2 cellular contexts compared by ENCODE assay signal in genomic region chr9:14314424-14314928, GRCh38.
A peak's percentile ranks its signal among the peaks of the same experiment; 100 is the strongest.
TF ChIP-seq lines count a peak whose summit lies in the region.

No MANE protein-coding gene starts in this region.

TF ChIP-seq in IMR-90, 13 proteins besides CTCF, POLR2A, EP300 and RAD21:
- TF ChIP-seq MXI1 (IDR thresholded peaks at IDR 0.05; ENCODE audit: borderline replicate concordance, low read depth, low read length): no peak
- TF ChIP-seq FOS (IDR thresholded peaks at IDR 0.05; ENCODE audit: low read depth, low read length): no peak

TF ChIP-seq in endothelial cell of umbilical vein, 7 proteins besides CTCF, POLR2A, EP300 and RAD21:
- TF ChIP-seq EZH2 (IDR thresholded peaks at IDR 0.05; ENCODE audit: borderline replicate concordance, low read depth, low read length, severe bottlenecking) (no peak), POLR2AphosphoS5 (IDR thresholded peaks at IDR 0.05; ENCODE audit: insufficient read depth, low read depth, low read length) (peak; percentile 28)
